16 cellular contexts compared by ENCODE assay signal in genomic region chr1:223202376-223202775, GRCh38. TPM values are rescaled to one million over a fixed set of nuclear protein-coding genes. Genes with fewer than 3 reads are reported as not detected.
DNase-seq lines count a peak whose midpoint lies in the region; ATAC-seq and TF ChIP-seq lines count a peak whose summit lies in the region.
"Had no signal": no experiment of that assay in that cellular context is flagged by ENCODE, and none has a peak within 500 bp of the region (broad histone marks: within the 10 kb centered on the region; RNA-seq: fewer than 3 reads in every experiment).

No MANE protein-coding gene starts in this region.

- no peak for DNase-seq in activated naive CD8-positive, alpha-beta T cell treated with anti-CD3 and anti-CD28 coated beads, Interleukin-2, amount 50 U/mL, for 24 hours
- DNase-seq in activated naive CD8-positive, alpha-beta T cell treated with anti-CD3 and anti-CD28 coated beads for 36 hours = no peak
- DNase-seq in left lobe of liver (ENCODE audit: low spot score) (peak; percentile 37), NCI-H2081 treated with DMSO at 0.1 percent for 48 hours (lab: John Stamatoyannopoulos, UW) (no peak), chondrocyte (ENCODE audit: low spot score) (no peak), AG20443 (ENCODE audit: low spot score) (no peak)
- peak; percentile 15 for DNase-seq in stimulated activated CD8-positive, alpha-beta memory T cell treated with anti-CD3 and anti-CD28 coated beads, Interleukin-4, amount 100 ng/mL, for 48 hours
- DNase-seq: 8988T; ACHN; CD8-positive, alpha-beta T cell; GDM1 had no signal

- intact Hi-C loops in dendritic cell treated with granulocyte-macrophage colony-stimulating factor and Interleukin-4, amounts not matched to agents 40 ng/mL and 50 ng/mL, for 4 days (cut with micrococcal nuclease) = no loop called here

- no peak overlapping the region for H3K4me3 Mint-ChIP-seq in activated naive CD8-positive, alpha-beta T cell treated with anti-CD3 and anti-CD28 coated beads, Interleukin-2, amount 50 U/mL, for 24 hours
- no peak overlapping the region for H3K4me3 Mint-ChIP-seq in activated naive CD8-positive, alpha-beta T cell treated with anti-CD3 and anti-CD28 coated beads for 36 hours
- no peak overlapping the region for H3K4me3 Mint-ChIP-seq in dendritic cell treated with granulocyte-macrophage colony-stimulating factor and Interleukin-4, amounts not matched to agents 40 ng/mL and 50 ng/mL, for 4 days
- H3K4me3 Mint-ChIP-seq in chondrocyte (ENCODE audit: unreplicated experiment) = no peak overlapping the region
- H3K4me3 Mint-ChIP-seq: B cell; CD14-positive monocyte; CD8-positive, alpha-beta T cell had no signal

- TF ChIP-seq CTCF in chondrocyte (IDR thresholded peaks at IDR 0.05) = no peak

- peaks cover 15% of the 10 kb centered on the region for H3K4me1 Mint-ChIP-seq in activated naive CD8-positive, alpha-beta T cell treated with anti-CD3 and anti-CD28 coated beads, Interleukin-2, amount 50 U/mL, for 24 hours
- peaks cover 8% of the 10 kb centered on the region for H3K4me1 Mint-ChIP-seq in activated naive CD8-positive, alpha-beta T cell treated with anti-CD3 and anti-CD28 coated beads for 36 hours
- H3K4me1 Mint-ChIP-seq in dendritic cell treated with granulocyte-macrophage colony-stimulating factor and Interleukin-4, amounts not matched to agents 40 ng/mL and 50 ng/mL, for 4 days (ENCODE audit: low read depth) = peaks cover 60% of the 10 kb centered on the region
- no peaks in the 10 kb centered on the region for H3K4me1 Mint-ChIP-seq in chondrocyte (ENCODE audit: low read depth)
- H3K4me1 Mint-ChIP-seq: B cell had no signal

- peak overlapping the region; percentile 18 for H3K27ac Mint-ChIP-seq in activated naive CD8-positive, alpha-beta T cell treated with anti-CD3 and anti-CD28 coated beads, Interleukin-2, amount 50 U/mL, for 24 hours
- no peak overlapping the region for H3K27ac Mint-ChIP-seq in activated naive CD8-positive, alpha-beta T cell treated with anti-CD3 and anti-CD28 coated beads for 36 hours
- H3K27ac Mint-ChIP-seq in dendritic cell treated with granulocyte-macrophage colony-stimulating factor and Interleukin-4, amounts not matched to agents 40 ng/mL and 50 ng/mL, for 4 days = peak overlapping the region; percentile 39
- H3K27ac Mint-ChIP-seq in chondrocyte (ENCODE audit: unreplicated experiment) = no peak overlapping the region
- H3K27ac Mint-ChIP-seq: B cell; CD8-positive, alpha-beta T cell had no signal

- no peak for ATAC-seq in activated naive CD8-positive, alpha-beta T cell treated with anti-CD3 and anti-CD28 coated beads, Interleukin-2, amount 50 U/mL, for 24 hours
- no peak for ATAC-seq in left lobe of liver
- ATAC-seq: CD8-positive, alpha-beta T cell; HCT116; HepG2 had no signal

- H3K9me3 Mint-ChIP-seq in activated naive CD8-positive, alpha-beta T cell treated with anti-CD3 and anti-CD28 coated beads, Interleukin-2, amount 50 U/mL, for 24 hours = no peaks in the 10 kb centered on the region
- peaks cover 2% of the 10 kb centered on the region for H3K9me3 Mint-ChIP-seq in activated naive CD8-positive, alpha-beta T cell treated with anti-CD3 and anti-CD28 coated beads for 36 hours
- no peaks in the 10 kb centered on the region for H3K9me3 Mint-ChIP-seq in dendritic cell treated with granulocyte-macrophage colony-stimulating factor and Interleukin-4, amounts not matched to agents 40 ng/mL and 50 ng/mL, for 4 days
- H3K9me3 Mint-ChIP-seq in chondrocyte (ENCODE audit: low read depth) = no peaks in the 10 kb centered on the region
- H3K9me3 Mint-ChIP-seq: CD8-positive, alpha-beta T cell had no signal

- peaks cover 2% of the 10 kb centered on the region for H3K27me3 Mint-ChIP-seq in activated naive CD8-positive, alpha-beta T cell treated with anti-CD3 and anti-CD28 coated beads, Interleukin-2, amount 50 U/mL, for 24 hours
- H3K27me3 Mint-ChIP-seq in activated naive CD8-positive, alpha-beta T cell treated with anti-CD3 and anti-CD28 coated beads for 36 hours = no peaks in the 10 kb centered on the region
- H3K27me3 Mint-ChIP-seq in dendritic cell treated with granulocyte-macrophage colony-stimulating factor and Interleukin-4, amounts not matched to agents 40 ng/mL and 50 ng/mL, for 4 days = peaks cover 3% of the 10 kb centered on the region
- H3K27me3 Mint-ChIP-seq in chondrocyte (ENCODE audit: low read depth) = peaks cover 7% of the 10 kb centered on the region

- no peaks in the 10 kb centered on the region for H3K36me3 Mint-ChIP-seq in activated naive CD8-positive, alpha-beta T cell treated with anti-CD3 and anti-CD28 coated beads, Interleukin-2, amount 50 U/mL, for 24 hours (ENCODE audit: low read depth)
- no peaks in the 10 kb centered on the region for H3K36me3 Mint-ChIP-seq in activated naive CD8-positive, alpha-beta T cell treated with anti-CD3 and anti-CD28 coated beads for 36 hours
- H3K36me3 Mint-ChIP-seq in dendritic cell treated with granulocyte-macrophage colony-stimulating factor and Interleukin-4, amounts not matched to agents 40 ng/mL and 50 ng/mL, for 4 days (ENCODE audit: low read depth) = no peaks in the 10 kb centered on the region
- no peaks in the 10 kb centered on the region for H3K36me3 Mint-ChIP-seq in chondrocyte (ENCODE audit: low read depth)
- H3K36me3 Mint-ChIP-seq: CD14-positive monocyte; CD8-positive, alpha-beta T cell had no signal

RNA-seq across cellular contexts. Expression of gene TLR5, which starts 59.3 kb away (rescaled TPM):
- total RNA-seq in activated naive CD8-positive, alpha-beta T cell treated with anti-CD3 and anti-CD28 coated beads for 36 hours = under 1 TPM; 0.19 to 0.38 TPM
- total RNA-seq in left lobe of liver (1.1 TPM), chondrocyte (0.17 to 0.36 TPM (median 0.22 TPM) in 3 replicates)
- total RNA-seq: B cell, HepG2 had no signal

Comparison
In these comparisons a context has a peak if more than half of its experiments do, and no peak if none do; other contexts are left out.
1. H3K27ac Mint-ChIP-seq: peak in activated naive CD8-positive, alpha-beta T cell treated with anti-CD3 and anti-CD28 coated beads, Interleukin-2, amount 50 U/mL, for 24 hours (single experiment) and dendritic cell treated with granulocyte-macrophage colony-stimulating factor and Interleukin-4, amounts not matched to agents 40 ng/mL and 50 ng/mL, for 4 days (single experiment); none in activated naive CD8-positive, alpha-beta T cell treated with anti-CD3 and anti-CD28 coated beads for 36 hours (single experiment) and chondrocyte (single experiment).
2. DNase-seq: peak in left lobe of liver (single experiment) and stimulated activated CD8-positive, alpha-beta memory T cell treated with anti-CD3 and anti-CD28 coated beads, Interleukin-4, amount 100 ng/mL, for 48 hours (single experiment); none in activated naive CD8-positive, alpha-beta T cell treated with anti-CD3 and anti-CD28 coated beads, Interleukin-2, amount 50 U/mL, for 24 hours (single experiment), activated naive CD8-positive, alpha-beta T cell treated with anti-CD3 and anti-CD28 coated beads for 36 hours (single experiment), NCI-H2081 treated with DMSO at 0.1 percent for 48 hours (single experiment), chondrocyte (single experiment) and AG20443 (single experiment).